Comparison of ENCODE assay signal across 1 cellular context in the genomic region with DNA sequence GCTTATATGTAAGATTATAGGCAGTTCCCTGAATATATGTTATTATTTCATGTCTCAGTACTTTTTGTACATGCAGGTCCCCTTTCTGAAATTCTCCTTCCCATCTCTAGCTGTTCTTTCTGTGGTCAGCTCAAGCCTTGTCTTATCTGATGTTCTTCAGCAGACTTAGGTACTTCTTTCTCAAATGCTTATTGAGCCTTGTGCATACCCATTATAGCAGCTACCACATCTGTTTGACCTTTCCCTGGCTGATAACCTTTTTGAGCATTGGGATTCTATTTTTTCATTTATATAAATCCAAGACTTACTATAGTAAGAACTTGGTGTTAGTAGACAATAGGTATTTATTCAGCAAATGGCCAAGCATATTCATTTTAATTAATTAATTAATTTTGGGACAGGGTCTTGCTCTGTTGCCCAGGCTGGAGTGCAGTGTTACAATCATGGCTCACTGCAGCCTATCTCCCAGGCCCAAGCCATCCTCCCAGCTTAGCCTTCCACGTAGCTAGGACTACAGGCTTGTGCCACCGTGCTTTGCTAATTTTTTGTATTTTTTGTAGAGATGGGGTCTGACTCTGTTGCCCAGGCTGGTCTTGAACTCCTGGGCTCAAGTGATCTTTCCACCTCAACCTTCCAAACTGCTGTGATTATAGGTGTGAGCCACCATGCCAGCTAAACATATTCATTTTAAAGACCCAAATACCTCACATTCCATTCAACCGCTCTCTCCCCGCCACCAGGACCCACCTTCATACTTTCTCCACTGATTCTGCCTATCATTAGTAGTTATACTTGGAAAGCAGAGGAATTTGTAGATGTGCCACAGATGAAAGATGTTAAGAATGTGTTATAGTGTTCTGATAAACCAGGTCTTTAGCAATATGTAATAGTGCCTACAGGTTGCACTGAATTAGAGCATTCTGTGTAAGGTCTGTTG.
A peak's percentile ranks its signal among the peaks of the same experiment; 100 is the strongest.
TF ChIP-seq lines count a peak whose summit lies in the region.

No MANE protein-coding gene starts in this region.

TF ChIP-seq in HepG2, 621 proteins besides CTCF, POLR2A, EP300 and RAD21:
- TF ChIP-seq ATF7-NPFF (CRISPR knock-in tag; IDR thresholded peaks at IDR 0.05; ENCODE audit: low read depth), result no peak
- peak; percentile 31; the same call in 1 of the 2 replicates for TF ChIP-seq ZNF121 (CRISPR knock-in tag; IDR thresholded peaks at IDR 0.05)
- TF ChIP-seq ZNF326 (CRISPR knock-in tag; IDR thresholded peaks at IDR 0.05; ENCODE audit: borderline replicate concordance), result no peak
- TF ChIP-seq, protein P1, sequence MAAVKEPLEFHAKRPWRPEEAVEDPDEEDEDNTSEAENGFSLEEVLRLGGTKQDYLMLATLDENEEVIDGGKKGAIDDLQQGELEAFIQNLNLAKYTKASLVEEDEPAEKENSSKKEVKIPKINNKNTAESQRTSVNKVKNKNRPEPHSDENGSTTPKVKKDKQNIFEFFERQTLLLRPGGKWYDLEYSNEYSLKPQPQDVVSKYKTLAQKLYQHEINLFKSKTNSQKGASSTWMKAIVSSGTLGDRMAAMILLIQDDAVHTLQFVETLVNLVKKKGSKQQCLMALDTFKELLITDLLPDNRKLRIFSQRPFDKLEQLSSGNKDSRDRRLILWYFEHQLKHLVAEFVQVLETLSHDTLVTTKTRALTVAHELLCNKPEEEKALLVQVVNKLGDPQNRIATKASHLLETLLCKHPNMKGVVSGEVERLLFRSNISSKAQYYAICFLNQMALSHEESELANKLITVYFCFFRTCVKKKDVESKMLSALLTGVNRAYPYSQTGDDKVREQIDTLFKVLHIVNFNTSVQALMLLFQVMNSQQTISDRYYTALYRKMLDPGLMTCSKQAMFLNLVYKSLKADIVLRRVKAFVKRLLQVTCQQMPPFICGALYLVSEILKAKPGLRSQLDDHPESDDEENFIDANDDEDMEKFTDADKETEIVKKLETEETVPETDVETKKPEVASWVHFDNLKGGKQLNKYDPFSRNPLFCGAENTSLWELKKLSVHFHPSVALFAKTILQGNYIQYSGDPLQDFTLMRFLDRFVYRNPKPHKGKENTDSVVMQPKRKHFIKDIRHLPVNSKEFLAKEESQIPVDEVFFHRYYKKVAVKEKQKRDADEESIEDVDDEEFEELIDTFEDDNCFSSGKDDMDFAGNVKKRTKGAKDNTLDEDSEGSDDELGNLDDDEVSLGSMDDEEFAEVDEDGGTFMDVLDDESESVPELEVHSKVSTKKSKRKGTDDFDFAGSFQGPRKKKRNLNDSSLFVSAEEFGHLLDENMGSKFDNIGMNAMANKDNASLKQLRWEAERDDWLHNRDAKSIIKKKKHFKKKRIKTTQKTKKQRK (IDR thresholded peaks at IDR 0.05; ENCODE audit: low read length), result no peak
- no peak for TF ChIP-seq TBP (CRISPR knock-in tag; IDR thresholded peaks at IDR 0.05)
- no peak for TF ChIP-seq ZNF331 (CRISPR knock-in tag; IDR thresholded peaks at IDR 0.05)
